3 cellular contexts compared by ENCODE assay signal in the genomic region with DNA sequence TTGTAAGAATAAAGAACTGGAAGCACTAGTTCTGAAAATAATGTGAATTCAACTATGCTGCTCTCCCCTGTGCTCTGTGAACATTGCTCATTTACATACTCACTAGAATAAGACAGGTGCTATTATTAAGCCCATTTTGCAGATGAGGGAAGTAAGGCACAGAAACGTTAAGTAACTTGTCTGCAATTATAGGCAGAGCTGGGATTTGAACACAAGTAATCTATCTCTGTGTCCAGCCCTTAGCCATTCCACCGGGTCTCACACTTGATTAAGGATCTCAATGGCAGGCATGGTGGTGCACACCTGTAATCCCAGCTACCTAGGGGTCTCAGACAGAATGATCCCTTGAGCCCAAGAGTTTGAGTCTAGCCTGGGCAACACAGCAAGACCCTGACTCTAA.
A peak's percentile ranks its signal among the peaks of the same experiment; 100 is the strongest.
TF ChIP-seq lines count a peak whose summit lies in the region.

No MANE protein-coding gene starts in this region.

TF ChIP-seq in A549, 52 proteins besides CTCF, POLR2A, EP300 and RAD21:
- TF ChIP-seq HMGXB4 (CRISPR knock-in tag; IDR thresholded peaks at IDR 0.05; ENCODE audit: borderline replicate concordance) = no peak
- TF ChIP-seq CHD4 (IDR thresholded peaks at IDR 0.05; ENCODE audit: borderline replicate concordance) = no peak
- no peak for TF ChIP-seq TFCP2L1 (CRISPR knock-in tag; IDR thresholded peaks at IDR 0.05)
- TF ChIP-seq, protein P1, sequence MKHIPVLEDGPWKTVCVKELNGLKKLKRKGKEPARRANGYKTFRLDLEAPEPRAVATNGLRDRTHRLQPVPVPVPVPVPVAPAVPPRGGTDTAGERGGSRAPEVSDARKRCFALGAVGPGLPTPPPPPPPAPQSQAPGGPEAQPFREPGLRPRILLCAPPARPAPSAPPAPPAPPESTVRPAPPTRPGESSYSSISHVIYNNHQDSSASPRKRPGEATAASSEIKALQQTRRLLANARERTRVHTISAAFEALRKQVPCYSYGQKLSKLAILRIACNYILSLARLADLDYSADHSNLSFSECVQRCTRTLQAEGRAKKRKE (CRISPR knock-in tag; IDR thresholded peaks at IDR 0.05; ENCODE audit: low read depth) = no peak
- no peak for TF ChIP-seq ZSCAN20 (CRISPR knock-in tag; IDR thresholded peaks at IDR 0.05)
- TF ChIP-seq ESRRA (IDR thresholded peaks at IDR 0.05; ENCODE audit: borderline replicate concordance, low read length) = no peak
- no peak for TF ChIP-seq CEBPB (IDR thresholded peaks at IDR 0.05)

TF ChIP-seq in IMR-90, 13 proteins besides CTCF, POLR2A, EP300 and RAD21:
- no peak for TF ChIP-seq CHD1 (IDR thresholded peaks at IDR 0.05; ENCODE audit: low read depth, low read length)
- no peak for TF ChIP-seq MAZ (IDR thresholded peaks at IDR 0.05; ENCODE audit: borderline replicate concordance, low read depth, low read length)
- no peak for TF ChIP-seq RCOR1 (IDR thresholded peaks at IDR 0.05; ENCODE audit: insufficient replicate concordance, low read length)
- no peak for TF ChIP-seq BHLHE40 (IDR thresholded peaks at IDR 0.05; ENCODE audit: low read depth, low read length)
- TF ChIP-seq FOS (IDR thresholded peaks at IDR 0.05; ENCODE audit: low read depth, low read length) = no peak
- TF ChIP-seq, protein P2, sequence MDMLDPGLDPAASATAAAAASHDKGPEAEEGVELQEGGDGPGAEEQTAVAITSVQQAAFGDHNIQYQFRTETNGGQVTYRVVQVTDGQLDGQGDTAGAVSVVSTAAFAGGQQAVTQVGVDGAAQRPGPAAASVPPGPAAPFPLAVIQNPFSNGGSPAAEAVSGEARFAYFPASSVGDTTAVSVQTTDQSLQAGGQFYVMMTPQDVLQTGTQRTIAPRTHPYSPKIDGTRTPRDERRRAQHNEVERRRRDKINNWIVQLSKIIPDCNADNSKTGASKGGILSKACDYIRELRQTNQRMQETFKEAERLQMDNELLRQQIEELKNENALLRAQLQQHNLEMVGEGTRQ (IDR thresholded peaks at IDR 0.05; ENCODE audit: low read depth, low read length) = no peak
- TF ChIP-seq CEBPB (IDR thresholded peaks at IDR 0.05; ENCODE audit: low read depth, low read length) = no peak
- no peak for TF ChIP-seq SMC3 (IDR thresholded peaks at IDR 0.05; ENCODE audit: low read depth, low read length)
- TF ChIP-seq MXI1 (IDR thresholded peaks at IDR 0.05; ENCODE audit: borderline replicate concordance, low read depth, low read length) = no peak
- TF ChIP-seq, protein P3, sequence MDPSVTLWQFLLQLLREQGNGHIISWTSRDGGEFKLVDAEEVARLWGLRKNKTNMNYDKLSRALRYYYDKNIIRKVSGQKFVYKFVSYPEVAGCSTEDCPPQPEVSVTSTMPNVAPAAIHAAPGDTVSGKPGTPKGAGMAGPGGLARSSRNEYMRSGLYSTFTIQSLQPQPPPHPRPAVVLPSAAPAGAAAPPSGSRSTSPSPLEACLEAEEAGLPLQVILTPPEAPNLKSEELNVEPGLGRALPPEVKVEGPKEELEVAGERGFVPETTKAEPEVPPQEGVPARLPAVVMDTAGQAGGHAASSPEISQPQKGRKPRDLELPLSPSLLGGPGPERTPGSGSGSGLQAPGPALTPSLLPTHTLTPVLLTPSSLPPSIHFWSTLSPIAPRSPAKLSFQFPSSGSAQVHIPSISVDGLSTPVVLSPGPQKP (IDR thresholded peaks at IDR 0.05; ENCODE audit: borderline replicate concordance, low read depth, low read length) = no peak
- TF ChIP-seq RFX5 (IDR thresholded peaks at IDR 0.05; ENCODE audit: low read depth, low read length) = no peak
- no peak for TF ChIP-seq MAFK (IDR thresholded peaks at IDR 0.05; ENCODE audit: low read depth, low read length)
- TF ChIP-seq NFE2L2 (IDR thresholded peaks at IDR 0.05; ENCODE audit: low read depth, low read length) = no peak

TF ChIP-seq in K562, 482 proteins besides CTCF, POLR2A, EP300 and RAD21 (continues in another document):
- TF ChIP-seq HDAC2 (IDR thresholded peaks at IDR 0.05) (0 out of 2 replicates have a peak, but pooled peaks have one; percentile 38), KLF10 (CRISPR knock-in tag; IDR thresholded peaks at IDR 0.05) (no peak), ZNF318 (IDR thresholded peaks at IDR 0.05; ENCODE audit: borderline replicate concordance in 1 of 2, low read depth in 1 of 2) (no peak), FUS (optimal IDR thresholded peaks at IDR 0.05; ENCODE audit: low read depth, low read length) (no peak), RBM25 (IDR thresholded peaks at IDR 0.05; ENCODE audit: low read depth, low read length, severe bottlenecking) (peak; percentile 89), CHD2 (IDR thresholded peaks at IDR 0.05; ENCODE audit: low read depth, low read length) (no peak), ZNF121 (CRISPR knock-in tag; conservative IDR thresholded peaks at IDR 0.05) (peak; percentile 67; the same call in 1 of the 2 replicates), PHB2 (IDR thresholded peaks at IDR 0.05; ENCODE audit: low read depth) (no peak), KDM1A (IDR thresholded peaks at IDR 0.05) (peak; percentile 38 to 78; a peak in 3 of 4 replicates), SMARCA5 (IDR thresholded peaks at IDR 0.05) (peak; percentile 49; the same call in 1 of the 2 replicates), CBX1 (IDR thresholded peaks at IDR 0.05; ENCODE audit: low read depth) (no peak), ZBED1 (IDR thresholded peaks at IDR 0.05) (no peak), DDX20 (tag; IDR thresholded peaks at IDR 0.05; ENCODE audit: low read depth) (no peak), HDGF (IDR thresholded peaks at IDR 0.05) (0 out of 2 replicates have a peak, but pooled peaks have one; percentile 43), CTCFL (IDR thresholded peaks at IDR 0.05; ENCODE audit: borderline replicate concordance, insufficient read depth, low read depth, low read length, poor library complexity, severe bottlenecking) (no peak), ESRRA (IDR thresholded peaks at IDR 0.05; ENCODE audit: borderline replicate concordance, low read depth) (peak; percentile 28; the same call in 1 of the 2 replicates), ESRRB (CRISPR knock-in tag; IDR thresholded peaks at IDR 0.05; ENCODE audit: borderline replicate concordance) (no peak)
- TF ChIP-seq, protein P4, sequence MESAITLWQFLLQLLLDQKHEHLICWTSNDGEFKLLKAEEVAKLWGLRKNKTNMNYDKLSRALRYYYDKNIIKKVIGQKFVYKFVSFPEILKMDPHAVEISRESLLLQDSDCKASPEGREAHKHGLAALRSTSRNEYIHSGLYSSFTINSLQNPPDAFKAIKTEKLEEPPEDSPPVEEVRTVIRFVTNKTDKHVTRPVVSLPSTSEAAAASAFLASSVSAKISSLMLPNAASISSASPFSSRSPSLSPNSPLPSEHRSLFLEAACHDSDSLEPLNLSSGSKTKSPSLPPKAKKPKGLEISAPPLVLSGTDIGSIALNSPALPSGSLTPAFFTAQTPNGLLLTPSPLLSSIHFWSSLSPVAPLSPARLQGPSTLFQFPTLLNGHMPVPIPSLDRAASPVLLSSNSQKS (CRISPR knock-in tag; IDR thresholded peaks at IDR 0.05) = no peak
- TF ChIP-seq, protein P5, sequence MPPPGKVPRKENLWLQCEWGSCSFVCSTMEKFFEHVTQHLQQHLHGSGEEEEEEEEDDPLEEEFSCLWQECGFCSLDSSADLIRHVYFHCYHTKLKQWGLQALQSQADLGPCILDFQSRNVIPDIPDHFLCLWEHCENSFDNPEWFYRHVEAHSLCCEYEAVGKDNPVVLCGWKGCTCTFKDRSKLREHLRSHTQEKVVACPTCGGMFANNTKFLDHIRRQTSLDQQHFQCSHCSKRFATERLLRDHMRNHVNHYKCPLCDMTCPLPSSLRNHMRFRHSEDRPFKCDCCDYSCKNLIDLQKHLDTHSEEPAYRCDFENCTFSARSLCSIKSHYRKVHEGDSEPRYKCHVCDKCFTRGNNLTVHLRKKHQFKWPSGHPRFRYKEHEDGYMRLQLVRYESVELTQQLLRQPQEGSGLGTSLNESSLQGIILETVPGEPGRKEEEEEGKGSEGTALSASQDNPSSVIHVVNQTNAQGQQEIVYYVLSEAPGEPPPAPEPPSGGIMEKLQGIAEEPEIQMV (tag; conservative IDR thresholded peaks at IDR 0.05; ENCODE audit: low read depth) = no peak
- TF ChIP-seq, protein P6, sequence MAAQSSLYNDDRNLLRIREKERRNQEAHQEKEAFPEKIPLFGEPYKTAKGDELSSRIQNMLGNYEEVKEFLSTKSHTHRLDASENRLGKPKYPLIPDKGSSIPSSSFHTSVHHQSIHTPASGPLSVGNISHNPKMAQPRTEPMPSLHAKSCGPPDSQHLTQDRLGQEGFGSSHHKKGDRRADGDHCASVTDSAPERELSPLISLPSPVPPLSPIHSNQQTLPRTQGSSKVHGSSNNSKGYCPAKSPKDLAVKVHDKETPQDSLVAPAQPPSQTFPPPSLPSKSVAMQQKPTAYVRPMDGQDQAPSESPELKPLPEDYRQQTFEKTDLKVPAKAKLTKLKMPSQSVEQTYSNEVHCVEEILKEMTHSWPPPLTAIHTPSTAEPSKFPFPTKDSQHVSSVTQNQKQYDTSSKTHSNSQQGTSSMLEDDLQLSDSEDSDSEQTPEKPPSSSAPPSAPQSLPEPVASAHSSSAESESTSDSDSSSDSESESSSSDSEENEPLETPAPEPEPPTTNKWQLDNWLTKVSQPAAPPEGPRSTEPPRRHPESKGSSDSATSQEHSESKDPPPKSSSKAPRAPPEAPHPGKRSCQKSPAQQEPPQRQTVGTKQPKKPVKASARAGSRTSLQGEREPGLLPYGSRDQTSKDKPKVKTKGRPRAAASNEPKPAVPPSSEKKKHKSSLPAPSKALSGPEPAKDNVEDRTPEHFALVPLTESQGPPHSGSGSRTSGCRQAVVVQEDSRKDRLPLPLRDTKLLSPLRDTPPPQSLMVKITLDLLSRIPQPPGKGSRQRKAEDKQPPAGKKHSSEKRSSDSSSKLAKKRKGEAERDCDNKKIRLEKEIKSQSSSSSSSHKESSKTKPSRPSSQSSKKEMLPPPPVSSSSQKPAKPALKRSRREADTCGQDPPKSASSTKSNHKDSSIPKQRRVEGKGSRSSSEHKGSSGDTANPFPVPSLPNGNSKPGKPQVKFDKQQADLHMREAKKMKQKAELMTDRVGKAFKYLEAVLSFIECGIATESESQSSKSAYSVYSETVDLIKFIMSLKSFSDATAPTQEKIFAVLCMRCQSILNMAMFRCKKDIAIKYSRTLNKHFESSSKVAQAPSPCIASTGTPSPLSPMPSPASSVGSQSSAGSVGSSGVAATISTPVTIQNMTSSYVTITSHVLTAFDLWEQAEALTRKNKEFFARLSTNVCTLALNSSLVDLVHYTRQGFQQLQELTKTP (IDR thresholded peaks at IDR 0.05; ENCODE audit: low read depth in 1 of 2, partially characterized antibody in 2 of 2) = no peak
- TF ChIP-seq, protein P7, sequence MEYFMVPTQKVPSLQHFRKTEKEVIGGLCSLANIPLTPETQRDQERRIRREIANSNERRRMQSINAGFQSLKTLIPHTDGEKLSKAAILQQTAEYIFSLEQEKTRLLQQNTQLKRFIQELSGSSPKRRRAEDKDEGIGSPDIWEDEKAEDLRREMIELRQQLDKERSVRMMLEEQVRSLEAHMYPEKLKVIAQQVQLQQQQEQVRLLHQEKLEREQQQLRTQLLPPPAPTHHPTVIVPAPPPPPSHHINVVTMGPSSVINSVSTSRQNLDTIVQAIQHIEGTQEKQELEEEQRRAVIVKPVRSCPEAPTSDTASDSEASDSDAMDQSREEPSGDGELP (CRISPR knock-in tag; IDR thresholded peaks at IDR 0.05; ENCODE audit: borderline replicate concordance) = no peak
